9 cellular contexts compared by ENCODE assay signal in the genomic region with DNA sequence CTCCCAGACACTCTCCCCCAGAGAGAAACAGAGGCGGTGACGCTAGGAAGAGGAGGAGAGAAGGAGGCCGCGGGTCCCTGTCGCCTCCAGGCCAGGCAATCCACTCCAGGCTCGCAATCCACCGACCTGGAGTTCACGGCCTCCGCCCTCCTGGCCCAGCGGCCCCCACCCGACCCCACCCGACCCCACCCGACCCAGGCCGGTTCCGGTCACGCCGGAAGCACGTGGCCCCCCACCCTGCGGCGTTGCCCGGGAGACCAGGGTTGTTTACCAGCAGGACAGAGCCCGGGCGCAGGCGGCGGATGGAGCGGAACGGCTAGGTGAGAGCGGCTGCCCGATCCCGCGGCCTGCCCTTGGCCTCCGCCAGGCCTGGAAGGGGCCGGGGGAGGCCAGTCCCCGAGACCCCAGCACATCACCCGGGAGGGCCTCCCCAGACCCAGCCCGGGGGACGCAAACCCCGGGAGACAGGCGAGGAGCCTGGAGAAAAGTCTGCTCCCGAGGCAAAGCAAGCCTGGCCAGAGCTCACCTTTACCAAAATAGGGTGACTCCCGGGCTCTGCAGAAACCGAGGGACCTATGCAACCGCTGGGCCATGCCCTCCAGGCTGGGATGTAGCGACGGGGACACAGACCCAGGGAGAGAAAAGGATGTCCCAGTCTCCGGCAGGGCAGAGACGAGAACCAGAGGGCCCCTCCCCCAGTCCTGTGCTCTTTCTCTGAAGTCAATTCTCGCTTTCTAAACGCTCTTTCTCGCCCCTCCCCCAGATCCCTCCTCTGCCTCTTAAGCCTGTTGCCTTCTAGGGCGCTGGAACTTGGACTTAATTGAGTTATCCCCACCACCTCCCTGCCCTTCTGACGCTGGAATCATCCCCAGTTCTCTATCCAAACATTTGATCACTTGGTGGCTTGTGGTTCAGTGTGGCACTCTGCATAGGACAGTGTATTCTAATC. TPM values are rescaled to one million over a fixed set of nuclear protein-coding genes. Genes with fewer than 3 reads are reported as not detected.
A peak's percentile ranks its signal among the peaks of the same experiment; 100 is the strongest.
DNase-seq lines count a peak whose midpoint lies in the region; FAIRE-seq and TF ChIP-seq lines count a peak whose summit lies in the region.
"Had no signal": no experiment of that assay in that cellular context is flagged by ENCODE, and none has a peak within 500 bp of the region (broad histone marks: within the 10 kb centered on the region; RNA-seq: fewer than 3 reads in every experiment).

A gene with protein sequence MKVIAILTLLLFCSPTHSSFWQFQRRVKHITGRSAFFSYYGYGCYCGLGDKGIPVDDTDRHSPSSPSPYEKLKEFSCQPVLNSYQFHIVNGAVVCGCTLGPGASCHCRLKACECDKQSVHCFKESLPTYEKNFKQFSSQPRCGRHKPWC (minus strand): TSS at position 685 of the 949 bp plus-strand sequence. CDS start 9,155 bp downstream, outside the sequence.
A gene with protein sequence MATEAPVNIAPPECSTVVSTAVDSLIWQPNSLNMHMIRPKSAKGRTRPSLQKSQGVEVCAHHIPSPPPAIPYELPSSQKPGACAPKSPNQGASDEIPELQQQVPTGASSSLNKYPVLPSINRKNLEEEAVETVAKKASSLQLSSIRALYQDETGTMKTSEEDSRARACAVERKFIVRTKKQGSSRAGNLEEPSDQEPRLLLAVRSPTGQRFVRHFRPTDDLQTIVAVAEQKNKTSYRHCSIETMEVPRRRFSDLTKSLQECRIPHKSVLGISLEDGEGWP (plus strand): TSS at position 263 of the 949 bp plus-strand sequence. CDS start 4,466 bp downstream, outside the sequence.

- H4K20me1 ChIP-seq in Loucy (ENCODE audit: insufficient read depth, low read length, poor library complexity, severe bottlenecking), result no peaks in the 10 kb centered on the region

- H3K4me3 Mint-ChIP-seq in activated CD4-positive, alpha-beta memory T cell treated with anti-CD3 and anti-CD28 coated beads, Interleukin-2, amount 10 ng/mL, durations not matched to agents 7 days and 5 days, result peak within 1 kb of the TSS; percentile 61
- H3K4me3 Mint-ChIP-seq in endothelial cell (ENCODE audit: unreplicated experiment), result peak within 1 kb of the TSS; percentile 56
- H3K4me3 Mint-ChIP-seq in nephron, result peak within 1 kb of the TSS; percentile 77 to 85 (median 80)

- TF ChIP-seq CTCF in Loucy (conservative IDR thresholded peaks at IDR 0.05; ENCODE audit: low read length) (no peak), endothelial cell (IDR thresholded peaks at IDR 0.05; ENCODE audit: unreplicated experiment) (no peak), nephron (IDR thresholded peaks at IDR 0.05; ENCODE audit: unreplicated experiment in 3 of 3) (no peak)

- peak; percentile 75 for DNase-seq in activated CD4-positive, alpha-beta memory T cell treated with anti-CD3 and anti-CD28 coated beads, Interleukin-2, amount 10 ng/mL, durations not matched to agents 7 days and 5 days
- DNase-seq in endothelial cell (ENCODE audit: low spot score) (peak; percentile 52), SKM-1 treated with dmso at 0.1 percent for 144 hours (lab: John Stamatoyannopoulos, UW; ENCODE audit: unreplicated experiment) (no peak), NOMO-1 (lab: John Stamatoyannopoulos, UW; ENCODE audit: unreplicated experiment in 2 of 2) (no peak), urothelium cell line (ENCODE audit: low spot score) (no peak)

- FAIRE-seq in urothelium cell line (lab: Jason Lieb, UNC), result no peak

- POLR2A ChIA-PET in activated CD4-positive, alpha-beta memory T cell treated with anti-CD3 and anti-CD28 coated beads, Interleukin-2, amount 10 ng/mL, durations not matched to agents 7 days and 5 days (lab: Charles Lee), result interaction anchor here (0.9 kb wide), 1 partner anchor 304 kb away, joined by 3 read pairs; a partner anchor contains a TSS

- no peaks in the 10 kb centered on the region for H3K9me3 ChIP-seq in Loucy (ENCODE audit: insufficient read depth, low read depth, low read length)

- no peaks in the 10 kb centered on the region for H3K36me3 ChIP-seq in Loucy (ENCODE audit: insufficient read depth, low read length)

- H3K4me2 ChIP-seq in Loucy (ENCODE audit: low read depth, low read length, poor library complexity, severe bottlenecking), result peak within 1 kb of the TSS; percentile 99

- CTCF ChIA-PET in activated CD4-positive, alpha-beta memory T cell treated with anti-CD3 and anti-CD28 coated beads, Interleukin-2, amount 10 ng/mL, durations not matched to agents 7 days and 5 days (lab: Charles Lee), result interaction anchor here (0.6 kb wide), 1 partner anchor 15 kb away, joined by 3 read pairs; no protein-coding TSS in a partner anchor

- no peaks in the 10 kb centered on the region for H3K27me3 ChIP-seq in Loucy (ENCODE audit: insufficient read depth, low read length, poor library complexity, severe bottlenecking)

- H3K9me3 Mint-ChIP-seq in activated CD4-positive, alpha-beta memory T cell treated with anti-CD3 and anti-CD28 coated beads, Interleukin-2, amount 10 ng/mL, durations not matched to agents 7 days and 5 days, result no peaks in the 10 kb centered on the region
- no peaks in the 10 kb centered on the region for H3K9me3 Mint-ChIP-seq in endothelial cell (ENCODE audit: unreplicated experiment)
- H3K9me3 Mint-ChIP-seq in nephron, result no peaks in the 10 kb centered on the region

- H3K9ac ChIP-seq in Loucy (ENCODE audit: low read depth, low read length, poor library complexity, severe bottlenecking), result peak within 1 kb of the TSS; percentile 64

- H3K27ac Mint-ChIP-seq in activated CD4-positive, alpha-beta memory T cell treated with anti-CD3 and anti-CD28 coated beads, Interleukin-2, amount 10 ng/mL, durations not matched to agents 7 days and 5 days, result peak within 1 kb of the TSS; percentile 84
- peak within 1 kb of the TSS; percentile 71 for H3K27ac Mint-ChIP-seq in endothelial cell (ENCODE audit: unreplicated experiment)
- peak within 1 kb of the TSS; percentile 52 to 69 (median 65) for H3K27ac Mint-ChIP-seq in nephron

- no peaks in the 10 kb centered on the region for H3K79me2 ChIP-seq in Loucy (ENCODE audit: insufficient read depth, low read length)

- peaks cover 4% of the 10 kb centered on the region for H3K36me3 Mint-ChIP-seq in activated CD4-positive, alpha-beta memory T cell treated with anti-CD3 and anti-CD28 coated beads, Interleukin-2, amount 10 ng/mL, durations not matched to agents 7 days and 5 days (ENCODE audit: low read depth)
- H3K36me3 Mint-ChIP-seq in endothelial cell (ENCODE audit: low read depth, unreplicated experiment), result no peaks in the 10 kb centered on the region
- H3K36me3 Mint-ChIP-seq in nephron (ENCODE audit: low read depth), result no peaks in the 10 kb centered on the region

- H3K9me2 ChIP-seq in Loucy (replicated peaks; ENCODE audit: low read depth, low read length), result no peaks in the 10 kb centered on the region

- H3K27me3 Mint-ChIP-seq in activated CD4-positive, alpha-beta memory T cell treated with anti-CD3 and anti-CD28 coated beads, Interleukin-2, amount 10 ng/mL, durations not matched to agents 7 days and 5 days, result peaks cover 17% of the 10 kb centered on the region
- H3K27me3 Mint-ChIP-seq in endothelial cell (ENCODE audit: unreplicated experiment) (peaks cover 12% of the 10 kb centered on the region), nephron (ENCODE audit: low read depth) (peaks cover 17% of the 10 kb centered on the region)

- peaks cover 52% of the 10 kb centered on the region for H3K4me1 Mint-ChIP-seq in activated CD4-positive, alpha-beta memory T cell treated with anti-CD3 and anti-CD28 coated beads, Interleukin-2, amount 10 ng/mL, durations not matched to agents 7 days and 5 days
- H3K4me1 Mint-ChIP-seq in endothelial cell (ENCODE audit: unreplicated experiment) (peaks cover 25% of the 10 kb centered on the region), nephron (peaks cover 51% of the 10 kb centered on the region)

- peak within 1 kb of the TSS; percentile 73 for H3K4me3 ChIP-seq in Loucy (ENCODE audit: low read length, poor library complexity, severe bottlenecking)

- peaks cover 42% of the 10 kb centered on the region for H3K4me1 ChIP-seq in Loucy (ENCODE audit: insufficient read depth, low read length, poor library complexity, severe bottlenecking)

- H3F3A ChIP-seq in Loucy (ENCODE audit: low read depth), result no peaks in the 10 kb centered on the region

- peak within 1 kb of the TSS; percentile 63 for H3K27ac ChIP-seq in temporal lobe (ENCODE audit: low read depth, low read length)

- H2AFZ ChIP-seq in Loucy (ENCODE audit: low read length), result peak within 1 kb of the TSS; percentile 75

RNA-seq across cellular contexts. Expression of the first gene that starts in this region (rescaled TPM):
- under 1 TPM; 0.18 to 0.40 TPM for total RNA-seq in activated CD4-positive, alpha-beta memory T cell treated with anti-CD3 and anti-CD28 coated beads, Interleukin-2, amount 10 ng/mL, durations not matched to agents 7 days and 5 days
- not detected for total RNA-seq in endothelial cell (ENCODE audit: unreplicated experiment)
- total RNA-seq in temporal lobe, result not detected
- total RNA-seq: pulmonary artery endothelial cell had no signal

RNA-seq across cellular contexts. Expression of the second gene that starts in this region (rescaled TPM):
- 1 to 10 TPM; 1.5 to 1.7 TPM for total RNA-seq in activated CD4-positive, alpha-beta memory T cell treated with anti-CD3 and anti-CD28 coated beads, Interleukin-2, amount 10 ng/mL, durations not matched to agents 7 days and 5 days
- total RNA-seq in endothelial cell (ENCODE audit: unreplicated experiment) (0.13 TPM), temporal lobe (3.7 TPM)
- total RNA-seq: pulmonary artery endothelial cell had no signal

Comparison
In these comparisons a context has a peak if more than half of its experiments do, and no peak if none do; other contexts are left out.
1. Peak in DNase-seq in endothelial cell; RNA of the genes that start here not detected or under 1 TPM.